ENCODE assay signal across 1 cellular context in the genomic region with DNA sequence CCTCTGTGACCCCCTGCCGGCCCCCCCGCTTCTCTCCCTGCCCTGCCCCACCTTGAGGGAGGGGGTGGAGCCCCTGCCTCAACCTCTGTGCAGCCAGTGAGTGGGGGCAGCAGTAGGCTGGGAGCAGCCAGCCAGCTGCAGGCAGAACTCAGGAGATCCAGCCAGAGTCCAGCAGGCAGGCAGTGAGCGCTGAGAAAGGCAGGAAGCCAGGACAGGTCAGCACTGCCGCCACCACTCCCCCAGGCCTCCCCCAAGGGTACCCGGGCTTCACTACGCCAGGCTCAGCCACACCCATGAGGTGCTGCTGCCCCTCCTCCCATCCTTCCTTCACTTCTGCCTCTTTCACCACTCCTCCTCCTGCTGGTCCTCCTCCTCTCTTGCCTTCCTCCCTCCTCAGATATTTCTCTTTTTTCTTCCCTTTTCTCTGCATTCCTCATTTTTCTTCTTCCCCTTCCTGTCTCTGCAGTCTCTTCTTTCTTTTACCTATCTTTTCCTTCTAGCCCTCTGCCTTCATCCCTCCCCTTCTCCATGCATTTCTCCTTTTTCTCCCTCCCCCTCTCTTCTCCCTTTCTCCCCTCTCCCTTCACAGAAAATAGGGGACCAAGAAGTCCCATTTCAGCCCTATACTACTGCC.
TF ChIP-seq lines count a peak whose summit lies in the region.

No MANE protein-coding gene starts in this region.

TF ChIP-seq in H1, 55 proteins besides CTCF, POLR2A, EP300 and RAD21:
- TF ChIP-seq SP2 (IDR thresholded peaks at IDR 0.05; ENCODE audit: low read length) (no peak), SIN3A (conservative IDR thresholded peaks at IDR 0.05 in 1 of 2, IDR thresholded peaks at IDR 0.05 in 1 of 2; ENCODE audit: low read depth in 1 of 2, low read length in 2 of 2) (no peak), RXRA (IDR thresholded peaks at IDR 0.05; ENCODE audit: insufficient read depth, low read depth, low read length) (no peak), SP1 (IDR thresholded peaks at IDR 0.05; ENCODE audit: low read depth, low read length) (no peak), BCL11A (IDR thresholded peaks at IDR 0.05; ENCODE audit: low read depth in 2 of 2, low read length in 2 of 2) (no peak), EGR1 (IDR thresholded peaks at IDR 0.05; ENCODE audit: borderline replicate concordance, low read depth, low read length) (no peak), SP4 (IDR thresholded peaks at IDR 0.05; ENCODE audit: low read length) (no peak), CHD1 (IDR thresholded peaks at IDR 0.05; ENCODE audit: low read depth, low read length) (no peak), HDAC2 (IDR thresholded peaks at IDR 0.05; ENCODE audit: borderline replicate concordance in 1 of 2, low read depth in 2 of 2, low read length in 2 of 2) (no peak)
- TF ChIP-seq, protein P1, sequence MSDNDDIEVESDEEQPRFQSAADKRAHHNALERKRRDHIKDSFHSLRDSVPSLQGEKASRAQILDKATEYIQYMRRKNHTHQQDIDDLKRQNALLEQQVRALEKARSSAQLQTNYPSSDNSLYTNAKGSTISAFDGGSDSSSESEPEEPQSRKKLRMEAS (IDR thresholded peaks at IDR 0.05) = no peak
- TF ChIP-seq, protein P2, sequence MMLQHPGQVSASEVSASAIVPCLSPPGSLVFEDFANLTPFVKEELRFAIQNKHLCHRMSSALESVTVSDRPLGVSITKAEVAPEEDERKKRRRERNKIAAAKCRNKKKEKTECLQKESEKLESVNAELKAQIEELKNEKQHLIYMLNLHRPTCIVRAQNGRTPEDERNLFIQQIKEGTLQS (IDR thresholded peaks at IDR 0.05; ENCODE audit: insufficient read depth, low read depth, low read length) = no peak
- TF ChIP-seq, protein P3, sequence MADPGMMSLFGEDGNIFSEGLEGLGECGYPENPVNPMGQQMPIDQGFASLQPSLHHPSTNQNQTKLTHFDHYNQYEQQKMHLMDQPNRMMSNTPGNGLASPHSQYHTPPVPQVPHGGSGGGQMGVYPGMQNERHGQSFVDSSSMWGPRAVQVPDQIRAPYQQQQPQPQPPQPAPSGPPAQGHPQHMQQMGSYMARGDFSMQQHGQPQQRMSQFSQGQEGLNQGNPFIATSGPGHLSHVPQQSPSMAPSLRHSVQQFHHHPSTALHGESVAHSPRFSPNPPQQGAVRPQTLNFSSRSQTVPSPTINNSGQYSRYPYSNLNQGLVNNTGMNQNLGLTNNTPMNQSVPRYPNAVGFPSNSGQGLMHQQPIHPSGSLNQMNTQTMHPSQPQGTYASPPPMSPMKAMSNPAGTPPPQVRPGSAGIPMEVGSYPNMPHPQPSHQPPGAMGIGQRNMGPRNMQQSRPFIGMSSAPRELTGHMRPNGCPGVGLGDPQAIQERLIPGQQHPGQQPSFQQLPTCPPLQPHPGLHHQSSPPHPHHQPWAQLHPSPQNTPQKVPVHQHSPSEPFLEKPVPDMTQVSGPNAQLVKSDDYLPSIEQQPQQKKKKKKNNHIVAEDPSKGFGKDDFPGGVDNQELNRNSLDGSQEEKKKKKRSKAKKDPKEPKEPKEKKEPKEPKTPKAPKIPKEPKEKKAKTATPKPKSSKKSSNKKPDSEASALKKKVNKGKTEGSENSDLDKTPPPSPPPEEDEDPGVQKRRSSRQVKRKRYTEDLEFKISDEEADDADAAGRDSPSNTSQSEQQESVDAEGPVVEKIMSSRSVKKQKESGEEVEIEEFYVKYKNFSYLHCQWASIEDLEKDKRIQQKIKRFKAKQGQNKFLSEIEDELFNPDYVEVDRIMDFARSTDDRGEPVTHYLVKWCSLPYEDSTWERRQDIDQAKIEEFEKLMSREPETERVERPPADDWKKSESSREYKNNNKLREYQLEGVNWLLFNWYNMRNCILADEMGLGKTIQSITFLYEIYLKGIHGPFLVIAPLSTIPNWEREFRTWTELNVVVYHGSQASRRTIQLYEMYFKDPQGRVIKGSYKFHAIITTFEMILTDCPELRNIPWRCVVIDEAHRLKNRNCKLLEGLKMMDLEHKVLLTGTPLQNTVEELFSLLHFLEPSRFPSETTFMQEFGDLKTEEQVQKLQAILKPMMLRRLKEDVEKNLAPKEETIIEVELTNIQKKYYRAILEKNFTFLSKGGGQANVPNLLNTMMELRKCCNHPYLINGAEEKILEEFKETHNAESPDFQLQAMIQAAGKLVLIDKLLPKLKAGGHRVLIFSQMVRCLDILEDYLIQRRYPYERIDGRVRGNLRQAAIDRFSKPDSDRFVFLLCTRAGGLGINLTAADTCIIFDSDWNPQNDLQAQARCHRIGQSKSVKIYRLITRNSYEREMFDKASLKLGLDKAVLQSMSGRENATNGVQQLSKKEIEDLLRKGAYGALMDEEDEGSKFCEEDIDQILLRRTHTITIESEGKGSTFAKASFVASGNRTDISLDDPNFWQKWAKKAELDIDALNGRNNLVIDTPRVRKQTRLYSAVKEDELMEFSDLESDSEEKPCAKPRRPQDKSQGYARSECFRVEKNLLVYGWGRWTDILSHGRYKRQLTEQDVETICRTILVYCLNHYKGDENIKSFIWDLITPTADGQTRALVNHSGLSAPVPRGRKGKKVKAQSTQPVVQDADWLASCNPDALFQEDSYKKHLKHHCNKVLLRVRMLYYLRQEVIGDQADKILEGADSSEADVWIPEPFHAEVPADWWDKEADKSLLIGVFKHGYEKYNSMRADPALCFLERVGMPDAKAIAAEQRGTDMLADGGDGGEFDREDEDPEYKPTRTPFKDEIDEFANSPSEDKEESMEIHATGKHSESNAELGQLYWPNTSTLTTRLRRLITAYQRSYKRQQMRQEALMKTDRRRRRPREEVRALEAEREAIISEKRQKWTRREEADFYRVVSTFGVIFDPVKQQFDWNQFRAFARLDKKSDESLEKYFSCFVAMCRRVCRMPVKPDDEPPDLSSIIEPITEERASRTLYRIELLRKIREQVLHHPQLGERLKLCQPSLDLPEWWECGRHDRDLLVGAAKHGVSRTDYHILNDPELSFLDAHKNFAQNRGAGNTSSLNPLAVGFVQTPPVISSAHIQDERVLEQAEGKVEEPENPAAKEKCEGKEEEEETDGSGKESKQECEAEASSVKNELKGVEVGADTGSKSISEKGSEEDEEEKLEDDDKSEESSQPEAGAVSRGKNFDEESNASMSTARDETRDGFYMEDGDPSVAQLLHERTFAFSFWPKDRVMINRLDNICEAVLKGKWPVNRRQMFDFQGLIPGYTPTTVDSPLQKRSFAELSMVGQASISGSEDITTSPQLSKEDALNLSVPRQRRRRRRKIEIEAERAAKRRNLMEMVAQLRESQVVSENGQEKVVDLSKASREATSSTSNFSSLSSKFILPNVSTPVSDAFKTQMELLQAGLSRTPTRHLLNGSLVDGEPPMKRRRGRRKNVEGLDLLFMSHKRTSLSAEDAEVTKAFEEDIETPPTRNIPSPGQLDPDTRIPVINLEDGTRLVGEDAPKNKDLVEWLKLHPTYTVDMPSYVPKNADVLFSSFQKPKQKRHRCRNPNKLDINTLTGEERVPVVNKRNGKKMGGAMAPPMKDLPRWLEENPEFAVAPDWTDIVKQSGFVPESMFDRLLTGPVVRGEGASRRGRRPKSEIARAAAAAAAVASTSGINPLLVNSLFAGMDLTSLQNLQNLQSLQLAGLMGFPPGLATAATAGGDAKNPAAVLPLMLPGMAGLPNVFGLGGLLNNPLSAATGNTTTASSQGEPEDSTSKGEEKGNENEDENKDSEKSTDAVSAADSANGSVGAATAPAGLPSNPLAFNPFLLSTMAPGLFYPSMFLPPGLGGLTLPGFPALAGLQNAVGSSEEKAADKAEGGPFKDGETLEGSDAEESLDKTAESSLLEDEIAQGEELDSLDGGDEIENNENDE (IDR thresholded peaks at IDR 0.05; ENCODE audit: insufficient replicate concordance, low read length) = no peak
